Comparison of ENCODE assay signal across 15 cellular contexts in genomic region chr1:177950506-177950905, GRCh38. TPM values are rescaled to one million over a fixed set of nuclear protein-coding genes. Genes with fewer than 3 reads are reported as not detected.
DNase-seq lines count a peak whose midpoint lies in the region; ATAC-seq and TF ChIP-seq lines count a peak whose summit lies in the region.
"Had no signal": no experiment of that assay in that cellular context is flagged by ENCODE, and none has a peak within 500 bp of the region (broad histone marks: within the 10 kb centered on the region; RNA-seq: fewer than 3 reads in every experiment).

No MANE protein-coding gene starts in this region.

- no peak overlapping the region for H3K27ac Mint-ChIP-seq in CD4-positive, alpha-beta T cell
- H3K27ac Mint-ChIP-seq: B cell; CD8-positive, alpha-beta memory T cell; HFFc6 had no signal

- DNase-seq in NOMO-1 (lab: John Stamatoyannopoulos, UW; ENCODE audit: unreplicated experiment in 2 of 2) = peak; percentile 30 to 36
- no peak for DNase-seq in NOMO-1 treated with dmso at 0.1 percent for 144 hours (lab: John Stamatoyannopoulos, UW; ENCODE audit: unreplicated experiment)
- DNase-seq in SK-N-MC (ENCODE audit: low read depth, low spot score) = no peak
- DNase-seq in cardiac fibroblast (ENCODE audit: low read depth in 2 of 2) = peak; percentile 22 to 42
- DNase-seq in stimulated activated CD4-positive, alpha-beta T cell treated with anti-CD3 and anti-CD28 coated beads, Interleukin-12 subunit alpha, Interleukin-12 subunit beta, amount 100 ng/mL, for 4 hours = no peak
- DNase-seq in CD4-positive, alpha-beta T cell = no peak
- no peak for DNase-seq in NCI-H1417 treated with DMSO at 0.1 percent for 48 hours (lab: John Stamatoyannopoulos, UW)
- DNase-seq: C1 segment of cervical spinal cord; Caco-2; CD8-positive, alpha-beta memory T cell; HCEC 1CT; HFFc6 had no signal

- H3K4me1 Mint-ChIP-seq in CD4-positive, alpha-beta T cell (ENCODE audit: low read depth) = no peaks in the 10 kb centered on the region
- H3K4me1 Mint-ChIP-seq: B cell; CD8-positive, alpha-beta memory T cell had no signal

- POLR2A ChIA-PET in CD4-positive, alpha-beta T cell (lab: Charles Lee) = no interaction called here

- no peaks in the 10 kb centered on the region for H3K9me3 Mint-ChIP-seq in CD4-positive, alpha-beta T cell
- H3K9me3 Mint-ChIP-seq: HFFc6 had no signal

- no peaks in the 10 kb centered on the region for H3K9me3 ChIP-seq in SK-N-MC (ENCODE audit: low read depth, low read length)
- no peaks in the 10 kb centered on the region for H3K9me3 ChIP-seq in CD4-positive, alpha-beta T cell (ENCODE audit: control insufficient read depth, low read length)
- H3K9me3 ChIP-seq: Caco-2 had no signal

- no peaks in the 10 kb centered on the region for H3K36me3 Mint-ChIP-seq in CD4-positive, alpha-beta T cell (ENCODE audit: low read depth)
- H3K36me3 Mint-ChIP-seq: CD8-positive, alpha-beta memory T cell had no signal

- CTCF ChIA-PET in CD4-positive, alpha-beta T cell (lab: Charles Lee) = no interaction called here

- no peak for ATAC-seq in CD4-positive, alpha-beta T cell (ENCODE audit: poor library complexity)
- ATAC-seq: HepG2 had no signal

- no peaks in the 10 kb centered on the region for H3K36me3 ChIP-seq in SK-N-MC (ENCODE audit: insufficient read depth, low read length)

- no peak overlapping the region for H3K4me3 ChIP-seq in SK-N-MC
- H3K4me3 ChIP-seq in cardiac fibroblast (replicated peaks in 1 of 2; ENCODE audit: low read depth in 2 of 2, low read length in 2 of 2) = no peak overlapping the region

- no peak overlapping the region for H3K4me3 Mint-ChIP-seq in CD4-positive, alpha-beta T cell
- H3K4me3 Mint-ChIP-seq: B cell; CD8-positive, alpha-beta memory T cell; HFFc6 had no signal

- H3K27me3 Mint-ChIP-seq in CD4-positive, alpha-beta T cell = peaks cover under 1% of the 10 kb centered on the region

- H3K27ac ChIP-seq in SK-N-MC = peak overlapping the region; percentile 43; the same call in 1 of the 2 replicates
- H3K27ac ChIP-seq in CD4-positive, alpha-beta T cell (ENCODE audit: low read depth, low read length) = no peak overlapping the region
- H3K27ac ChIP-seq: 22Rv1 had no signal

- no peak for TF ChIP-seq CTCF in cardiac fibroblast (IDR thresholded peaks at IDR 0.05; ENCODE audit: low read depth, low read length)
- TF ChIP-seq CTCF in CD4-positive, alpha-beta T cell (IDR thresholded peaks at IDR 0.05) = no peak

- intact Hi-C loops in CD4-positive, alpha-beta T cell (cut with DNase I, micrococcal nuclease) = no loop called here

- no peaks in the 10 kb centered on the region for H3K27me3 ChIP-seq in CD4-positive, alpha-beta T cell (ENCODE audit: control insufficient read depth, insufficient read depth, low read length)

- H3K9ac ChIP-seq in SK-N-MC (ENCODE audit: insufficient read length) = no peak overlapping the region

RNA-seq across cellular contexts. Expression of gene SEC16B, which starts 19.4 kb away (rescaled TPM):
- total RNA-seq in CD4-positive, alpha-beta T cell = not detected
- total RNA-seq: CD8-positive, alpha-beta memory T cell had no signal

Comparison
In these comparisons a context has a peak if more than half of its experiments do, and no peak if none do; other contexts are left out.
1. DNase-seq: peak in NOMO-1 (2 of 2) and cardiac fibroblast (2 of 2); none in NOMO-1 treated with dmso at 0.1 percent for 144 hours (single experiment), SK-N-MC (single experiment), stimulated activated CD4-positive, alpha-beta T cell treated with anti-CD3 and anti-CD28 coated beads, Interleukin-12 subunit alpha, Interleukin-12 subunit beta, amount 100 ng/mL, for 4 hours (single experiment), CD4-positive, alpha-beta T cell (0 of 10) and NCI-H1417 treated with DMSO at 0.1 percent for 48 hours (single experiment).